In the genomic region with DNA sequence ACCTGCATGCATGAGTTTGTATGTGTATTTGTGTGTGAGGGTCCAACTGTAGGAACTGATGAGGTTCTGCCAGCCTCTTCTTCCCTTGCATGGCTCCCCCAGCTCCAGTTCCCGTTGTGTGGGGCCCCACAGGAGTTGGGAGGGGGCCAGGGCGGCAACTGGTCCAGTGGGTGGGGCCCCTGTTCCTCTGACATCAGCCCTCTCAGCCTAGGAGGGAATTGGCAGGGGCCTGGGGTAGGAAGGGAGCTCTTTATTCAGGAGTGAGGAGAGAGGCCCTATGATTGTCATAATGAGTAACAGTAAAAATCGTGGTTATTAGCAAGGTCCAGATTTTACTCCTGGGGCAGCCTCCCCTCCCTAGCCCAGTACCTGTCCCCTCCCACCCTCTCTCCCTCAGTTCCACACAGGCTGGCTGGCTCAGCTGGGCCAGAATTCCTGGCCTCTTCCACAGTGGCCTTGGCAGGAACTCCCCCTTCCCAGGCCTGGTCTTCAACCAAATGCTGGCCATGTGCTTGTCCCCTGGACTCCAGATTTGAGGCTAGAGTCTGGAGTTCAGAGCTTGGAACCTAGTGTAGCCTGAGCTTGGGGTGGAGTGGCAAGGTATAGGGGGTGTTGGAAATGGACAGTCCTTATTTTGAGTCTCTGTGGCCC, we compare ENCODE assay signal across 9 cellular contexts. TPM values are rescaled to one million over a fixed set of nuclear protein-coding genes. Genes with fewer than 3 reads are reported as not detected.
DNase-seq lines count a peak whose midpoint lies in the region; ATAC-seq and TF ChIP-seq lines count a peak whose summit lies in the region.
"Had no signal": no experiment of that assay in that cellular context is flagged by ENCODE, and none has a peak within 500 bp of the region (broad histone marks: within the 10 kb centered on the region; RNA-seq: fewer than 3 reads in every experiment).

No MANE protein-coding gene starts in this region.

- no peaks in the 10 kb centered on the region for H3K9me3 ChIP-seq in stomach smooth muscle (ENCODE audit: control insufficient read depth in 2 of 2, low read length in 2 of 2)

- peaks cover 0 to 5% of the 10 kb centered on the region in 2 donors for H3K36me3 ChIP-seq in stomach smooth muscle (ENCODE audit: control insufficient read depth in 2 of 2, insufficient read depth in 2 of 2, low read length in 2 of 2)

- no peak for TF ChIP-seq CTCF in glutamatergic neuron (IDR thresholded peaks at IDR 0.05; ENCODE audit: partially characterized antibody, unreplicated experiment)
- TF ChIP-seq CTCF in GM13976 (IDR thresholded peaks at IDR 0.05; ENCODE audit: borderline replicate concordance, control extremely low read depth, extremely low read depth, insufficient read depth, missing control alignments) = no peak

- H3K4me1 Mint-ChIP-seq in activated CD4-positive, alpha-beta T cell treated with anti-CD3 and anti-CD28 coated beads for 36 hours = peaks cover 94% of the 10 kb centered on the region
- peaks cover 80% of the 10 kb centered on the region for H3K4me1 Mint-ChIP-seq in activated naive CD8-positive, alpha-beta T cell (ENCODE audit: low read depth)
- H3K4me1 Mint-ChIP-seq in glutamatergic neuron (ENCODE audit: low read depth, unreplicated experiment) = peaks cover 15% of the 10 kb centered on the region

- H3K9ac ChIP-seq in stomach smooth muscle (ENCODE audit: low read length in 2 of 2) = peak overlapping the region in 1 of 2 donors; percentile 20

- no peaks in the 10 kb centered on the region for H3K27me3 ChIP-seq in stomach smooth muscle (ENCODE audit: control insufficient read depth in 1 of 2, insufficient read depth in 2 of 2, low read length in 2 of 2)

- POLR2A ChIA-PET in activated CD4-positive, alpha-beta T cell treated with anti-CD3 and anti-CD28 coated beads for 36 hours (lab: Charles Lee) = interaction anchor here (0.9 kb wide), 1 partner anchor 44 kb away, joined by 3 read pairs; no protein-coding TSS in a partner anchor

- no peak for ATAC-seq in activated CD4-positive, alpha-beta T cell treated with anti-CD3 and anti-CD28 coated beads for 36 hours
- no peak for ATAC-seq in left lobe of liver
- ATAC-seq in HG02623 (IDR thresholded peaks at IDR 0.05; ENCODE audit: unreplicated experiment) = no peak
- ATAC-seq: left colon had no signal

- H3K4me3 Mint-ChIP-seq in activated CD4-positive, alpha-beta T cell treated with anti-CD3 and anti-CD28 coated beads for 36 hours = peak overlapping the region; percentile 64
- peak overlapping the region; percentile 87 for H3K4me3 Mint-ChIP-seq in activated naive CD8-positive, alpha-beta T cell
- no peak overlapping the region for H3K4me3 Mint-ChIP-seq in glutamatergic neuron (ENCODE audit: unreplicated experiment)

- intact Hi-C loops in activated CD4-positive, alpha-beta T cell treated with anti-CD3 and anti-CD28 coated beads for 36 hours (cut with DNase I, micrococcal nuclease) = loop anchor here in 1 of 2 experiments (10.0 kb wide), 1 partner anchor 553 kb away; no protein-coding TSS in a partner anchor

- CTCF ChIA-PET in activated CD4-positive, alpha-beta T cell treated with anti-CD3 and anti-CD28 coated beads for 36 hours (lab: Charles Lee) = interaction anchor here (0.6 to 3.4 kb wide), 9 partner anchors 10 to 233 kb away, joined by 3 to 16 read pairs (median 5); no protein-coding TSS in a partner anchor

- H3K9me3 Mint-ChIP-seq in activated CD4-positive, alpha-beta T cell treated with anti-CD3 and anti-CD28 coated beads for 36 hours (ENCODE audit: low read depth) = no peaks in the 10 kb centered on the region
- H3K9me3 Mint-ChIP-seq in activated naive CD8-positive, alpha-beta T cell (ENCODE audit: low read depth) = no peaks in the 10 kb centered on the region
- H3K9me3 Mint-ChIP-seq in glutamatergic neuron (ENCODE audit: unreplicated experiment) = no peaks in the 10 kb centered on the region

- H3K4me1 ChIP-seq in stomach smooth muscle (ENCODE audit: control insufficient read depth, insufficient read depth, low read length) = peaks cover 80% of the 10 kb centered on the region

- no peak overlapping the region for H3K4me3 ChIP-seq in stomach smooth muscle (ENCODE audit: low read length in 2 of 2)

- no peak for DNase-seq in activated CD4-positive, alpha-beta T cell treated with anti-CD3 and anti-CD28 coated beads for 36 hours
- no peak for DNase-seq in activated CD4-positive, alpha-beta T cell treated with anti-CD3 and anti-CD28 coated beads, Interleukin-2, amount 50 U/mL, for 1 hour
- DNase-seq in left lobe of liver (ENCODE audit: low spot score) = peak; percentile 63
- DNase-seq in glutamatergic neuron = no peak
- no peak for DNase-seq in GM13976 (ENCODE audit: low spot score)

- H3K27ac Mint-ChIP-seq in activated CD4-positive, alpha-beta T cell treated with anti-CD3 and anti-CD28 coated beads for 36 hours = peak overlapping the region; percentile 84
- peak overlapping the region; percentile 92 for H3K27ac Mint-ChIP-seq in activated naive CD8-positive, alpha-beta T cell
- H3K27ac Mint-ChIP-seq in glutamatergic neuron (ENCODE audit: unreplicated experiment) = no peak overlapping the region

- peak overlapping the region; percentile 46 for H3K27ac ChIP-seq in stomach smooth muscle (ENCODE audit: low read length)

- in situ Hi-C loops in GM13976 (cut with MboI; ENCODE audit: low sequenced_read_pairs, unreplicated experiment) = no loop called here

- no peaks in the 10 kb centered on the region for H3K27me3 Mint-ChIP-seq in activated CD4-positive, alpha-beta T cell treated with anti-CD3 and anti-CD28 coated beads for 36 hours
- H3K27me3 Mint-ChIP-seq in activated naive CD8-positive, alpha-beta T cell = no peaks in the 10 kb centered on the region
- peaks cover 3% of the 10 kb centered on the region for H3K27me3 Mint-ChIP-seq in glutamatergic neuron (ENCODE audit: unreplicated experiment)

- H3K36me3 Mint-ChIP-seq in activated CD4-positive, alpha-beta T cell treated with anti-CD3 and anti-CD28 coated beads for 36 hours (ENCODE audit: low read depth) = peaks cover 27% of the 10 kb centered on the region
- peaks cover 13% of the 10 kb centered on the region for H3K36me3 Mint-ChIP-seq in activated naive CD8-positive, alpha-beta T cell
- no peaks in the 10 kb centered on the region for H3K36me3 Mint-ChIP-seq in glutamatergic neuron (ENCODE audit: unreplicated experiment)

RNA-seq across cellular contexts. Expression of gene RARA, which starts 18.9 kb away (rescaled TPM):
- 10 to 100 TPM; 29.8 to 40.2 TPM for total RNA-seq in activated CD4-positive, alpha-beta T cell treated with anti-CD3 and anti-CD28 coated beads for 36 hours
- total RNA-seq in left lobe of liver (21.3 TPM), glutamatergic neuron (ENCODE audit: unreplicated experiment) (26.2 TPM)

RNA-seq across cellular contexts. Expression of gene GJD3, which starts 36.7 kb away (rescaled TPM):
- total RNA-seq in activated CD4-positive, alpha-beta T cell treated with anti-CD3 and anti-CD28 coated beads for 36 hours = not detected
- total RNA-seq in left lobe of liver (0.68 TPM), glutamatergic neuron (ENCODE audit: unreplicated experiment) (not detected)

RNA-seq across cellular contexts. Expression of gene CDC6, which starts 40.2 kb away (rescaled TPM):
- 100 to 1,000 TPM; 105 to 171 TPM for total RNA-seq in activated CD4-positive, alpha-beta T cell treated with anti-CD3 and anti-CD28 coated beads for 36 hours
- total RNA-seq in left lobe of liver (1.5 TPM), glutamatergic neuron (ENCODE audit: unreplicated experiment) (4.7 TPM)

Comparison
In these comparisons a context has a peak if more than half of its experiments do, and no peak if none do; other contexts are left out.
1. RNA of gene CDC6, which starts 40.2 kb away (total RNA-seq): 105 to 171 TPM in activated CD4-positive, alpha-beta T cell treated with anti-CD3 and anti-CD28 coated beads for 36 hours; 4.7 TPM in glutamatergic neuron (single experiment) and 1.5 TPM in left lobe of liver (single experiment); every median in the first group is over 10 times any median in the second.